1 cellular context compared by ENCODE assay signal in genomic region chr2:190451561-190452176, GRCh38.
TF ChIP-seq lines count a peak whose summit lies in the region.

No MANE protein-coding gene starts in this region.

TF ChIP-seq in SK-N-SH treated with all-trans-retinoic acid at 6 μM for 48 hours, 23 proteins besides CTCF, POLR2A, EP300 and RAD21 (continued from another document):
- no peak for TF ChIP-seq CSRNP3 (CRISPR knock-in tag; IDR thresholded peaks at IDR 0.05)
- TF ChIP-seq, protein P1, sequence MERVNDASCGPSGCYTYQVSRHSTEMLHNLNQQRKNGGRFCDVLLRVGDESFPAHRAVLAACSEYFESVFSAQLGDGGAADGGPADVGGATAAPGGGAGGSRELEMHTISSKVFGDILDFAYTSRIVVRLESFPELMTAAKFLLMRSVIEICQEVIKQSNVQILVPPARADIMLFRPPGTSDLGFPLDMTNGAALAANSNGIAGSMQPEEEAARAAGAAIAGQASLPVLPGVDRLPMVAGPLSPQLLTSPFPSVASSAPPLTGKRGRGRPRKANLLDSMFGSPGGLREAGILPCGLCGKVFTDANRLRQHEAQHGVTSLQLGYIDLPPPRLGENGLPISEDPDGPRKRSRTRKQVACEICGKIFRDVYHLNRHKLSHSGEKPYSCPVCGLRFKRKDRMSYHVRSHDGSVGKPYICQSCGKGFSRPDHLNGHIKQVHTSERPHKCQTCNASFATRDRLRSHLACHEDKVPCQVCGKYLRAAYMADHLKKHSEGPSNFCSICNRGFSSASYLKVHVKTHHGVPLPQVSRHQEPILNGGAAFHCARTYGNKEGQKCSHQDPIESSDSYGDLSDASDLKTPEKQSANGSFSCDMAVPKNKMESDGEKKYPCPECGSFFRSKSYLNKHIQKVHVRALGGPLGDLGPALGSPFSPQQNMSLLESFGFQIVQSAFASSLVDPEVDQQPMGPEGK (CRISPR knock-in tag; IDR thresholded peaks at IDR 0.05; ENCODE audit: borderline replicate concordance), result no peak
- TF ChIP-seq ZC3H10 (CRISPR knock-in tag; IDR thresholded peaks at IDR 0.05), result no peak
- no peak for TF ChIP-seq TCF4 (CRISPR knock-in tag; IDR thresholded peaks at IDR 0.05; ENCODE audit: borderline replicate concordance)
- no peak for TF ChIP-seq CSDC2 (CRISPR knock-in tag; IDR thresholded peaks at IDR 0.05)
- no peak for TF ChIP-seq POU6F1 (CRISPR knock-in tag; IDR thresholded peaks at IDR 0.05; ENCODE audit: borderline replicate concordance, low read depth)
- no peak for TF ChIP-seq TOX (CRISPR knock-in tag; IDR thresholded peaks at IDR 0.05; ENCODE audit: borderline replicate concordance)
- TF ChIP-seq ZFP3 (CRISPR knock-in tag; IDR thresholded peaks at IDR 0.05), result no peak
- TF ChIP-seq ISL1 (CRISPR knock-in tag; IDR thresholded peaks at IDR 0.05), result no peak
- TF ChIP-seq ZNF8 (CRISPR knock-in tag; IDR thresholded peaks at IDR 0.05), result no peak
- no peak for TF ChIP-seq ZNF565 (CRISPR knock-in tag; conservative IDR thresholded peaks at IDR 0.05; ENCODE audit: low read depth)
- no peak for TF ChIP-seq CREB5 (CRISPR knock-in tag; IDR thresholded peaks at IDR 0.05; ENCODE audit: low read depth)
- TF ChIP-seq ARNTL (CRISPR knock-in tag; IDR thresholded peaks at IDR 0.05; ENCODE audit: borderline replicate concordance, low read depth), result no peak
- no peak for TF ChIP-seq PPARA (CRISPR knock-in tag; IDR thresholded peaks at IDR 0.05; ENCODE audit: borderline replicate concordance)
- no peak for TF ChIP-seq BACH2 (CRISPR knock-in tag; IDR thresholded peaks at IDR 0.05; ENCODE audit: borderline replicate concordance)
